ENCODE assay signal across 32 cellular contexts in genomic region chrX:38862100-38862499, GRCh38.
"Had no signal": no experiment of that assay in that cellular context is flagged by ENCODE, and none has a peak within 500 bp of the region (broad histone marks: within the 10 kb centered on the region; RNA-seq: fewer than 3 reads in every experiment).

No MANE protein-coding gene starts in this region.

- ATAC-seq: activated CD8-positive, alpha-beta T cell treated with anti-CD3 and anti-CD28 coated beads for 36 hours; activated naive CD4-positive, alpha-beta T cell treated with anti-CD3 and anti-CD28 coated beads, Interleukin-2, amount 50 U/mL, for 72 hours; activated T-cell treated with anti-CD3 and anti-CD28 coated beads, Interleukin-2, amount 50 U/mL, for 4 hours; activated T-cell treated with anti-CD3 and anti-CD28 coated beads, Interleukin-2, amount 50 U/mL, for 72 hours; activated T-helper 17 cell treated with anti-CD3 and anti-CD28 coated beads, Interleukin-2, amount 50 U/mL, for 72 hours; body of pancreas had no signal

- H3K4me3 ChIP-seq: adrenal gland, body of pancreas, breast epithelium had no signal

- H3K27ac ChIP-seq: adrenal gland, body of pancreas, brain microvascular endothelial cell, breast epithelium, VCaP had no signal

- H3K9me3 ChIP-seq: adrenal gland, body of pancreas, breast epithelium had no signal

- H3K36me3 ChIP-seq: adrenal gland, brain microvascular endothelial cell, breast epithelium had no signal

- H3K4me1 ChIP-seq: adrenal gland, breast epithelium had no signal

- FAIRE-seq: TTC549 had no signal

- H3K27me3 ChIP-seq: body of pancreas, brain microvascular endothelial cell had no signal

- DNase-seq: activated B cell treated with CpG ODN at 0.5 μM for 24 hours; activated CD4-positive, alpha-beta memory T cell treated with anti-CD3 and anti-CD28 coated beads for 36 hours; activated CD4-positive, alpha-beta T cell treated with anti-CD3 and anti-CD28 coated beads for 4 hours; activated CD4-positive, alpha-beta T cell treated with anti-CD3 and anti-CD28 coated beads, Interleukin-2, amount 10 ng/mL, durations not matched to agents 24 days and 14 days; activated CD4-positive, alpha-beta T cell treated with anti-CD3 and anti-CD28 coated beads, Interleukin-2, amount 50 U/mL, for 1 hour; activated CD4-positive, alpha-beta T cell treated with anti-CD3 and anti-CD28 coated beads, Interleukin-2, amount 50 U/mL, for 4 hours; activated CD4-positive, CD25-positive, alpha-beta regulatory T cell treated with anti-CD3 and anti-CD28 coated beads, Interleukin-2, amount 50 U/mL, for 72 hours; activated CD8-positive, alpha-beta memory T cell treated with anti-CD3 and anti-CD28 coated beads, Interleukin-2, amount 50 U/mL, for 4 hours; activated CD8-positive, alpha-beta T cell treated with anti-CD3 and anti-CD28 coated beads for 36 hours; activated effector memory CD4-positive, alpha-beta T cell treated with anti-CD3 and anti-CD28 coated beads, Interleukin-2, amount 50 U/mL, for 16 hours; activated gamma-delta T cell treated with Interleukin-2 at 50 U/mL for 16 hours; activated naive CD4-positive, alpha-beta T cell; activated naive CD4-positive, alpha-beta T cell treated with anti-CD3 and anti-CD28 coated beads for 36 hours; activated naive CD4-positive, alpha-beta T cell treated with anti-CD3 and anti-CD28 coated beads, Interleukin-2, amount 50 U/mL, for 16 hours; activated naive CD8-positive, alpha-beta T cell treated with anti-CD3 and anti-CD28 coated beads for 36 hours; activated T-cell treated with anti-CD3 and anti-CD28 coated beads for 4 hours; activated T-cell treated with anti-CD3 and anti-CD28 coated beads, Interleukin-2, amount 50 U/mL, for 1 hour; activated T-cell treated with anti-CD3 and anti-CD28 coated beads, Interleukin-2, amount 50 U/mL, for 4 hours; activated T-cell treated with anti-CD3 and anti-CD28 coated beads, Interleukin-2, amount 50 U/mL, for 72 hours; amniotic stem cell; aorta; body of pancreas; brain microvascular endothelial cell; central memory CD4-positive, alpha-beta T cell; T-helper 2 cell; T-helper 9 cell had no signal
